ENCODE assay signal across 8 cellular contexts in the genomic region with DNA sequence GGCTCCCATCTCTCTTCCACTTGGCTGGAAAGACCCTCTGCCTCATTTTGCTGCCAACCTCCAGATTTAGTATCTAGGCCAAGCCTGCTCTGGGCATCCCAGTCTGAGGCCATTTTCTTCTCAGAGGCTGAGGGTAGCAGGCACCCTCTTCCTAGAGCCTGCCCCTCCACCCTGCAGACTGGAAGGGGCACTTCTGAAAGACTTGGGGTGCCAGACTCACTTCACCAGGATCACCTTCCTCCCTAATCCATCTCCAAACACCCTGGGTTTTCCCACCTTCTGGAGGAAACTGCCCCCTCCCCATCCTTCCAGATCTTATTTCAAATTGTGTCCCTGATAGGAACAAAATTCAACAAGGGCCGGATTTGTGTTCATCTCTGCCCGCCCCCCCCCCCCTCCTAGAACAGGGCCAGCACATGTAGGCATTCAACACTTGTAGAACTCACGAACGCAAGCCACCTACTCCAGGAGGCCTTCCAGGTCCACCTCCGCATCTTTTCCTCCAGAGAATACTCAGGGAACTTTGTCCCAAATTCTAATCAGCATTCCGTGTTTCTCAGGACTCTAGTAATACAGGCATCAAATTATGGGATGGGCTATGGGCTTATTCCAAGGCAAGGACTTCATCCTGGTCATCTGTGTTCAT. TPM values are rescaled to one million over a fixed set of nuclear protein-coding genes. Genes with fewer than 3 reads are reported as not detected.
A peak's percentile ranks its signal among the peaks of the same experiment; 100 is the strongest.
DNase-seq lines count a peak whose midpoint lies in the region; ATAC-seq and TF ChIP-seq lines count a peak whose summit lies in the region.

No MANE protein-coding gene starts in this region.

- H2AFZ ChIP-seq in OCI-LY3 (ENCODE audit: low read depth, low read length): peak overlapping the region; percentile 20; the same call in 1 of the 2 replicates

- no peaks in the 10 kb centered on the region for H3K9me3 ChIP-seq in Caco-2
- H3K9me3 ChIP-seq in OCI-LY3 (ENCODE audit: insufficient read depth, low read length): no peaks in the 10 kb centered on the region
- H3K9me3 ChIP-seq in colonic mucosa: no peaks in the 10 kb centered on the region

- H3K4me2 ChIP-seq in OCI-LY3 (ENCODE audit: low read length): peak overlapping the region; percentile 97

- peaks cover 56% of the 10 kb centered on the region for H3K79me2 ChIP-seq in OCI-LY3 (ENCODE audit: low read length)

- H3K27ac Mint-ChIP-seq in Caco-2 (ENCODE audit: unreplicated experiment) (no peak overlapping the region), nephron progenitor cell (no peak overlapping the region)

- no peak for DNase-seq in Caco-2
- DNase-seq in colonic mucosa: no peak
- DNase-seq in nephron progenitor cell: no peak
- DNase-seq in NCI-H1930 (lab: John Stamatoyannopoulos, UW): no peak
- DNase-seq in NCI-H446 (lab: John Stamatoyannopoulos, UW): no peak
- DNase-seq in putamen (ENCODE audit: low spot score): no peak

- H3K4me3 Mint-ChIP-seq in Caco-2 (ENCODE audit: unreplicated experiment) (peak overlapping the region; percentile 96), nephron progenitor cell (peak overlapping the region; percentile 96)

- no peaks in the 10 kb centered on the region for H3K27me3 Mint-ChIP-seq in Caco-2 (ENCODE audit: insufficient read depth, unreplicated experiment)
- peaks cover 4% of the 10 kb centered on the region for H3K27me3 Mint-ChIP-seq in nephron progenitor cell (ENCODE audit: low read depth, poor library complexity)

- H3K9me3 Mint-ChIP-seq in Caco-2 (ENCODE audit: unreplicated experiment) (no peaks in the 10 kb centered on the region), nephron progenitor cell (no peaks in the 10 kb centered on the region)

- H3K27me3 ChIP-seq in Caco-2 (replicated peaks; ENCODE audit: control insufficient read depth, insufficient read depth, low read length) (no peaks in the 10 kb centered on the region), OCI-LY3 (ENCODE audit: low read depth, low read length) (no peaks in the 10 kb centered on the region), colonic mucosa (no peaks in the 10 kb centered on the region)

- H4K20me1 ChIP-seq in OCI-LY3 (ENCODE audit: insufficient read depth, low read length): peaks cover 4% of the 10 kb centered on the region

- POLR2A ChIA-PET in Caco-2 (lab: Charles Lee): interaction anchor here (0.5 to 0.7 kb wide), 2 partner anchors 15 to 30 kb away, joined by 6 to 8 read pairs; no protein-coding TSS in a partner anchor

- CTCF ChIA-PET in Caco-2 (lab: Charles Lee): interaction anchor here (0.6 to 3.0 kb wide), 7 partner anchors 14 to 315 kb away, joined by 3 to 82 read pairs (median 9); no protein-coding TSS in a partner anchor

- TF ChIP-seq CTCF in Caco-2 (IDR thresholded peaks at IDR 0.05; ENCODE audit: insufficient read depth in 1 of 2, low read depth in 1 of 2, low read length in 1 of 2, severe bottlenecking in 1 of 2, unreplicated experiment in 1 of 2) (no peak), OCI-LY3 (IDR thresholded peaks at IDR 0.05; ENCODE audit: low read depth, low read length) (no peak), colonic mucosa (IDR thresholded peaks at IDR 0.05) (no peak), nephron progenitor cell (IDR thresholded peaks at IDR 0.05) (no peak)

- H3K4me1 Mint-ChIP-seq in Caco-2 (ENCODE audit: low read depth, unreplicated experiment) (peaks cover 18% of the 10 kb centered on the region), nephron progenitor cell (peaks cover 61% of the 10 kb centered on the region)

- H3K36me3 Mint-ChIP-seq in Caco-2 (ENCODE audit: insufficient read depth, unreplicated experiment) (peaks cover 7% of the 10 kb centered on the region), nephron progenitor cell (ENCODE audit: low read depth) (peaks cover 22% of the 10 kb centered on the region)

- H3K27ac ChIP-seq in OCI-LY3 (ENCODE audit: low read length) (peak overlapping the region; percentile 85), colonic mucosa (peak overlapping the region; percentile 84)

- intact Hi-C loops in Caco-2 (cut with micrococcal nuclease; ENCODE audit: unreplicated experiment) (no loop called here), colonic mucosa (cut with DNase I) (loop anchor here (10.0 kb wide), 1 partner anchor 238 kb away; no protein-coding TSS in a partner anchor)

- H3K4me3 ChIP-seq in Caco-2 (ENCODE audit: low read depth, low read length) (no peak overlapping the region), OCI-LY3 (ENCODE audit: low read length) (peak overlapping the region; percentile 91), colonic mucosa (peak overlapping the region; percentile 84)

- peak overlapping the region; percentile 86 for H3K9ac ChIP-seq in OCI-LY3 (ENCODE audit: low read length)
- peak overlapping the region; percentile 73 to 80 for H3K9ac ChIP-seq in colonic mucosa (ENCODE audit: low read depth in 2 of 2, low read length in 2 of 2)

- H3K36me3 ChIP-seq in Caco-2 (ENCODE audit: control insufficient read depth, insufficient read depth, low read length) (no peaks in the 10 kb centered on the region), OCI-LY3 (replicated peaks; ENCODE audit: low read depth, low read length) (no peaks in the 10 kb centered on the region), colonic mucosa (no peaks in the 10 kb centered on the region)

- H3K4me1 ChIP-seq in Caco-2 (peaks cover 10% of the 10 kb centered on the region; the same call in 1 of the 2 replicates), OCI-LY3 (ENCODE audit: low read length) (peaks cover 17% of the 10 kb centered on the region), colonic mucosa (no peaks in the 10 kb centered on the region)

- no peak for ATAC-seq in GM21367 (IDR thresholded peaks at IDR 0.05; ENCODE audit: unreplicated experiment)

- BruUV-seq in Caco-2 (replicated peaks; lab: Mats Ljungman, UMichigan): no TSS peak

RNA-seq across cellular contexts. Expression of gene UBE2L6, which starts 0.8 kb away (rescaled TPM):
- total RNA-seq in Caco-2 (2022) (16.7 and 20.2 TPM in 2 replicates), colonic mucosa (10 to 100 TPM; 28.3 to 35.3 TPM)

RNA-seq across cellular contexts. Expression of gene SMTNL1, which starts 29.3 kb away (rescaled TPM):
- 0.18 TPM in 1 of 2 replicates, not detected in the other for total RNA-seq in Caco-2 (2022)
- not detected for total RNA-seq in colonic mucosa

RNA-seq across cellular contexts. Expression of gene SERPING1, which starts 30.8 kb away (rescaled TPM):
- total RNA-seq in Caco-2 (2022) (3.2 and 3.8 TPM in 2 replicates), colonic mucosa (10 to 100 TPM; 18.7 to 57.5 TPM)

RNA-seq across cellular contexts. Expression of gene TIMM10, which starts 36.1 kb away (rescaled TPM):
- total RNA-seq in Caco-2 (2022): 102 and 103 TPM in 2 replicates
- total RNA-seq in colonic mucosa: 10 to 100 TPM; 54.8 to 67.1 TPM

RNA-seq across cellular contexts. Expression of gene SLC43A1, which starts 51.2 kb away (rescaled TPM):
- 71.7 and 80.5 TPM in 2 replicates for total RNA-seq in Caco-2 (2022)
- 10 to 100 TPM in 1 of 2 donors, 1 to 10 TPM in 1; 8.7 to 19.0 TPM for total RNA-seq in colonic mucosa
